ENCODE assay signal across 16 cellular contexts in the genomic region with DNA sequence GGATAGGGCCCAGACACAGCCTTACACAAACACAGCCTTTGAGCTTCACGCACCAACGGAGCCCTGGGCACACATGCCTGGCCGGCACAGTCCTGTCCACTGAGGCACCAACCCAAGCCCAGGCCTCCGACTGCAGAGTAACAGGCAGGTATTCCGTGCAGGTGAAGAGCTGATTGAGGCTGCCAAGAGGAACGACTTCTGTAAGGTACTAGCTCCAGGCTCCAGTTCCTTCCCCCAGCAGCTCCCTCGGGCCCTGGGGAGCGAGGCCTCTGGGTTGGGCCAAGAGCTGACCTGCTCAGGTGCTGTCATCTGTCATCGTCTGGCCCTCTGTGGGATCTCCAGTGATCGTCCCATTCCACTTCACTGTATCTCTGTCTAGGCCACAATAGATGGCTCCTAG. TPM values are rescaled to one million over a fixed set of nuclear protein-coding genes. Genes with fewer than 3 reads are reported as not detected.
"Had no signal": no experiment of that assay in that cellular context is flagged by ENCODE, and none has a peak within 500 bp of the region (broad histone marks: within the 10 kb centered on the region; RNA-seq: fewer than 3 reads in every experiment).

No MANE protein-coding gene starts in this region.

- H3K27ac Mint-ChIP-seq: activated T-helper 2 cell treated with anti-CD3 and anti-CD28 coated beads, Interferon-gamma antibody, Interleukin-2, Interleukin-4, amounts not matched to agents 10 μg/mL and 5 μg/mL and 100 μg/mL, durations not matched to agents 14 hours and 24 hours and 36 hours; neural progenitor cell; stimulated activated memory B cell treated with anti-CD40 and anti-IgM and Interleukin-4, amounts not matched to agents 10 μg/mL and 1 μg/mL and 100 μg/mL, for 72 hours; T-helper 2 cell treated with Interferon-gamma antibody and Interleukin-4, amounts not matched to agents 5 μg/mL and 100 μg/mL, for 36 hours had no signal

- H3K4me2 ChIP-seq: neural progenitor cell had no signal

- H3K9me3 ChIP-seq: pancreas, thyroid gland had no signal

- H3K4me3 ChIP-seq: dorsolateral prefrontal cortex, neural progenitor cell, pancreas, thyroid gland had no signal

- H3K36me3 ChIP-seq: neural progenitor cell had no signal

- H3K9me3 Mint-ChIP-seq: activated naive CD4-positive, alpha-beta T cell treated with anti-CD3 and anti-CD28 coated beads for 36 hours; activated T-helper 2 cell treated with anti-CD3 and anti-CD28 coated beads, Interferon-gamma antibody, Interleukin-2, Interleukin-4, amounts not matched to agents 10 μg/mL and 5 μg/mL and 100 μg/mL, durations not matched to agents 14 hours and 24 hours and 36 hours; neural progenitor cell; stimulated activated memory B cell treated with anti-CD40 and anti-IgM and Interleukin-4, amounts not matched to agents 10 μg/mL and 1 μg/mL and 100 μg/mL, for 72 hours; T-helper 2 cell treated with Interferon-gamma antibody and Interleukin-4, amounts not matched to agents 5 μg/mL and 100 μg/mL, for 36 hours had no signal

- DNase-seq: activated CD4-positive, alpha-beta T cell treated with anti-CD3 and anti-CD28 coated beads, Interleukin-2, amount 50 U/mL, for 1 hour; activated CD8-positive, alpha-beta memory T cell treated with anti-CD3 and anti-CD28 coated beads for 24 hours; activated naive CD4-positive, alpha-beta T cell treated with anti-CD3 and anti-CD28 coated beads for 36 hours; activated T-cell treated with anti-CD3 and anti-CD28 coated beads for 4 hours; dorsolateral prefrontal cortex; hypothalamus; kidney glomerular epithelial cell; stimulated activated CD4-positive, alpha-beta T cell treated with anti-CD3 and anti-CD28 coated beads, Interleukin-12 subunit alpha, Interleukin-12 subunit beta, amount 100 ng/mL, for 4 hours; thyroid gland had no signal

- H3K9ac ChIP-seq: neural progenitor cell had no signal

- H3K27ac ChIP-seq: neural progenitor cell, pancreas, thyroid gland had no signal

- ATAC-seq: activated CD4-positive, CD25-positive, alpha-beta regulatory T cell treated with anti-CD3 and anti-CD28 coated beads, Interleukin-2, amount 50 U/mL, for 24 hours; stimulated activated memory B cell treated with anti-CD40 and anti-IgM and Interleukin-4, amounts not matched to agents 10 μg/mL and 1 μg/mL and 100 μg/mL, for 72 hours had no signal

- H3K27me3 ChIP-seq: neural progenitor cell, pancreas, thyroid gland had no signal

- H3K4me3 Mint-ChIP-seq: stimulated activated memory B cell treated with anti-CD40 and anti-IgM and Interleukin-4, amounts not matched to agents 10 μg/mL and 1 μg/mL and 100 μg/mL, for 72 hours; T-helper 2 cell treated with Interferon-gamma antibody and Interleukin-4, amounts not matched to agents 5 μg/mL and 100 μg/mL, for 36 hours had no signal

RNA-seq across cellular contexts. Expression of gene CHRM4, which starts 13.3 kb away (rescaled TPM):
- total RNA-seq: activated naive CD4-positive, alpha-beta T cell treated with anti-CD3 and anti-CD28 coated beads for 36 hours; bronchial epithelial cell had no signal
